Comparison of ENCODE assay signal across 1 cellular context in the genomic region with DNA sequence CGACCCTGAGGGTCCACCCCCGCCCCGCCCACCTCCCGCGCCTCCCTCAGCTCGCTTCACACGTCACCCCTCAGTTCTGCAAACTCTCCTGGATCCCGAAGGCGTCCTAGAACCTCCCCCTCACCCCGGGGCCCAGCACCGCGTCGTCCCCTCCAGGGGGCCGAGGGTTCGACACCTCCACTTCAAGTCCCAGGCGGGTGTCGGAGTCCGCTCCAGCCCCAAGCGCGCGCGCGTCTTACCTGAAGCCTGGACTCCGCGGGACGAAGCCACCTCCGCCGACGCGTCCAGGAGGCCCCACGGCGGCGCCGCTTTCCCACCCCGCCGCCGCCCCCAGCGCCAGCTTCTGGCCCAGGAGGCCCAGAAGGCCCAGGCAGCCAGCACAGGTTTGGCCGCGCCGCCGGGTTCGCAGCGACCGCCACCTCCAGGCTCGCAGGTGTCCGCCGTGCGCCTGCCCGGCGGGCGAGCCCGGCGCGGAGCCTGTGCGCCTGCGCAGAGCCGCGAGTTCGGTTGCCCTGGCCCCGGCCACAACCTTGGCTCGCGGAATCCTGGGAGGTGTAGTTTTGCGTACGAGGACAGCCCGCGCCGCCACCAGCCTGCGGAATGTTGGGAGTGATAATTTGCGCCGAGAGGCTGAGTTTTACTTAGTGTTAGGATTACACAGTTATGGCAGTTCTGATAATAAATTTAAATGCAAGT.
TF ChIP-seq lines count a peak whose summit lies in the region.

A gene (minus strand): TSS at position 483 of the 696 bp plus-strand sequence. CDS start 24,648 bp downstream, outside the sequence.

TF ChIP-seq in HepG2, 621 proteins besides CTCF, POLR2A, EP300 and RAD21 (continued from another document and continues in another):
- TF ChIP-seq, protein P1, sequence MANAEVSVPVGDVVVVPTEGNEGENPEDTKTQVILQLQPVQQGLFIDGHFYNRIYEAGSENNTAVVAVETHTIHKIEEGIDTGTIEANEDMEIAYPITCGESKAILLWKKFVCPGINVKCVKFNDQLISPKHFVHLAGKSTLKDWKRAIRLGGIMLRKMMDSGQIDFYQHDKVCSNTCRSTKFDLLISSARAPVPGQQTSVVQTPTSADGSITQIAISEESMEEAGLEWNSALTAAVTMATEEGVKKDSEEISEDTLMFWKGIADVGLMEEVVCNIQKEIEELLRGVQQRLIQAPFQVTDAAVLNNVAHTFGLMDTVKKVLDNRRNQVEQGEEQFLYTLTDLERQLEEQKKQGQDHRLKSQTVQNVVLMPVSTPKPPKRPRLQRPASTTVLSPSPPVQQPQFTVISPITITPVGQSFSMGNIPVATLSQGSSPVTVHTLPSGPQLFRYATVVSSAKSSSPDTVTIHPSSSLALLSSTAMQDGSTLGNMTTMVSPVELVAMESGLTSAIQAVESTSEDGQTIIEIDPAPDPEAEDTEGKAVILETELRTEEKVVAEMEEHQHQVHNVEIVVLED (CRISPR knock-in tag; IDR thresholded peaks at IDR 0.05; ENCODE audit: borderline replicate concordance), result peak; percentile 40; the same call in 1 of the 2 replicates
- TF ChIP-seq, protein P2, sequence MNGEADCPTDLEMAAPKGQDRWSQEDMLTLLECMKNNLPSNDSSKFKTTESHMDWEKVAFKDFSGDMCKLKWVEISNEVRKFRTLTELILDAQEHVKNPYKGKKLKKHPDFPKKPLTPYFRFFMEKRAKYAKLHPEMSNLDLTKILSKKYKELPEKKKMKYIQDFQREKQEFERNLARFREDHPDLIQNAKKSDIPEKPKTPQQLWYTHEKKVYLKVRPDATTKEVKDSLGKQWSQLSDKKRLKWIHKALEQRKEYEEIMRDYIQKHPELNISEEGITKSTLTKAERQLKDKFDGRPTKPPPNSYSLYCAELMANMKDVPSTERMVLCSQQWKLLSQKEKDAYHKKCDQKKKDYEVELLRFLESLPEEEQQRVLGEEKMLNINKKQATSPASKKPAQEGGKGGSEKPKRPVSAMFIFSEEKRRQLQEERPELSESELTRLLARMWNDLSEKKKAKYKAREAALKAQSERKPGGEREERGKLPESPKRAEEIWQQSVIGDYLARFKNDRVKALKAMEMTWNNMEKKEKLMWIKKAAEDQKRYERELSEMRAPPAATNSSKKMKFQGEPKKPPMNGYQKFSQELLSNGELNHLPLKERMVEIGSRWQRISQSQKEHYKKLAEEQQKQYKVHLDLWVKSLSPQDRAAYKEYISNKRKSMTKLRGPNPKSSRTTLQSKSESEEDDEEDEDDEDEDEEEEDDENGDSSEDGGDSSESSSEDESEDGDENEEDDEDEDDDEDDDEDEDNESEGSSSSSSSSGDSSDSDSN (CRISPR knock-in tag; IDR thresholded peaks at IDR 0.05), result peak; percentile 75
- TF ChIP-seq, protein P3, sequence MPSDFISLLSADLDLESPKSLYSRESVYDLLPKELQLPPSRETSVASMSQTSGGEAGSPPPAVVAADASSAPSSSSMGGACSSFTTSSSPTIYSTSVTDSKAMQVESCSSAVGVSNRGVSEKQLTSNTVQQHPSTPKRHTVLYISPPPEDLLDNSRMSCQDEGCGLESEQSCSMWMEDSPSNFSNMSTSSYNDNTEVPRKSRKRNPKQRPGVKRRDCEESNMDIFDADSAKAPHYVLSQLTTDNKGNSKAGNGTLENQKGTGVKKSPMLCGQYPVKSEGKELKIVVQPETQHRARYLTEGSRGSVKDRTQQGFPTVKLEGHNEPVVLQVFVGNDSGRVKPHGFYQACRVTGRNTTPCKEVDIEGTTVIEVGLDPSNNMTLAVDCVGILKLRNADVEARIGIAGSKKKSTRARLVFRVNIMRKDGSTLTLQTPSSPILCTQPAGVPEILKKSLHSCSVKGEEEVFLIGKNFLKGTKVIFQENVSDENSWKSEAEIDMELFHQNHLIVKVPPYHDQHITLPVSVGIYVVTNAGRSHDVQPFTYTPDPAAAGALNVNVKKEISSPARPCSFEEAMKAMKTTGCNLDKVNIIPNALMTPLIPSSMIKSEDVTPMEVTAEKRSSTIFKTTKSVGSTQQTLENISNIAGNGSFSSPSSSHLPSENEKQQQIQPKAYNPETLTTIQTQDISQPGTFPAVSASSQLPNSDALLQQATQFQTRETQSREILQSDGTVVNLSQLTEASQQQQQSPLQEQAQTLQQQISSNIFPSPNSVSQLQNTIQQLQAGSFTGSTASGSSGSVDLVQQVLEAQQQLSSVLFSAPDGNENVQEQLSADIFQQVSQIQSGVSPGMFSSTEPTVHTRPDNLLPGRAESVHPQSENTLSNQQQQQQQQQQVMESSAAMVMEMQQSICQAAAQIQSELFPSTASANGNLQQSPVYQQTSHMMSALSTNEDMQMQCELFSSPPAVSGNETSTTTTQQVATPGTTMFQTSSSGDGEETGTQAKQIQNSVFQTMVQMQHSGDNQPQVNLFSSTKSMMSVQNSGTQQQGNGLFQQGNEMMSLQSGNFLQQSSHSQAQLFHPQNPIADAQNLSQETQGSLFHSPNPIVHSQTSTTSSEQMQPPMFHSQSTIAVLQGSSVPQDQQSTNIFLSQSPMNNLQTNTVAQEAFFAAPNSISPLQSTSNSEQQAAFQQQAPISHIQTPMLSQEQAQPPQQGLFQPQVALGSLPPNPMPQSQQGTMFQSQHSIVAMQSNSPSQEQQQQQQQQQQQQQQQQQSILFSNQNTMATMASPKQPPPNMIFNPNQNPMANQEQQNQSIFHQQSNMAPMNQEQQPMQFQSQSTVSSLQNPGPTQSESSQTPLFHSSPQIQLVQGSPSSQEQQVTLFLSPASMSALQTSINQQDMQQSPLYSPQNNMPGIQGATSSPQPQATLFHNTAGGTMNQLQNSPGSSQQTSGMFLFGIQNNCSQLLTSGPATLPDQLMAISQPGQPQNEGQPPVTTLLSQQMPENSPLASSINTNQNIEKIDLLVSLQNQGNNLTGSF (CRISPR knock-in tag; IDR thresholded peaks at IDR 0.05), result 0 out of 2 replicates have a peak, but pooled peaks have one; percentile 50
- TF ChIP-seq SPEN (CRISPR knock-in tag; IDR thresholded peaks at IDR 0.05; ENCODE audit: low read depth) (peak; percentile 7; the same call in 1 of the 2 replicates), ZNF331 (CRISPR knock-in tag; IDR thresholded peaks at IDR 0.05) (0 out of 2 replicates have a peak, but pooled peaks have one; percentile 11), ZNF501 (CRISPR knock-in tag; IDR thresholded peaks at IDR 0.05) (peak; percentile 22; the same call in 1 of the 2 replicates), ZNF225 (CRISPR knock-in tag; IDR thresholded peaks at IDR 0.05) (0 out of 2 replicates have a peak, but pooled peaks have one; percentile 25), SNAI1 (CRISPR knock-in tag; IDR thresholded peaks at IDR 0.05; ENCODE audit: borderline replicate concordance) (no peak), SRSF1 (optimal IDR thresholded peaks at IDR 0.05; ENCODE audit: low read depth, low read length) (peak; percentile 43), HES4 (CRISPR knock-in tag; IDR thresholded peaks at IDR 0.05; ENCODE audit: borderline replicate concordance) (peak; percentile 82; the same call in 1 of the 2 replicates), ISL2 (CRISPR knock-in tag; IDR thresholded peaks at IDR 0.05) (peak; percentile 29; the same call in 1 of the 2 replicates), SRF (IDR thresholded peaks at IDR 0.05; ENCODE audit: low read depth, low read length) (no peak), ZSCAN31 (CRISPR knock-in tag; IDR thresholded peaks at IDR 0.05; ENCODE audit: low read depth) (0 out of 2 replicates have a peak, but pooled peaks have one; percentile 48), MZF1 (CRISPR knock-in tag; IDR thresholded peaks at IDR 0.05; ENCODE audit: borderline replicate concordance) (no peak), ZNF24 (IDR thresholded peaks at IDR 0.05) (peak; percentile 20; the same call in 1 of the 2 replicates), ZNF224 (CRISPR knock-in tag; IDR thresholded peaks at IDR 0.05) (peak; percentile 35; the same call in 1 of the 2 replicates), ZNF772 (CRISPR knock-in tag; IDR thresholded peaks at IDR 0.05) (0 out of 2 replicates have a peak, but pooled peaks have one; percentile 35), TEAD3 (CRISPR knock-in tag; optimal IDR thresholded peaks at IDR 0.05; ENCODE audit: borderline replicate concordance) (peak; percentile 79), ZNF761 (CRISPR knock-in tag; conservative IDR thresholded peaks at IDR 0.05) (peak; percentile 67; the same call in 1 of the 2 replicates)
- TF ChIP-seq, protein P4, sequence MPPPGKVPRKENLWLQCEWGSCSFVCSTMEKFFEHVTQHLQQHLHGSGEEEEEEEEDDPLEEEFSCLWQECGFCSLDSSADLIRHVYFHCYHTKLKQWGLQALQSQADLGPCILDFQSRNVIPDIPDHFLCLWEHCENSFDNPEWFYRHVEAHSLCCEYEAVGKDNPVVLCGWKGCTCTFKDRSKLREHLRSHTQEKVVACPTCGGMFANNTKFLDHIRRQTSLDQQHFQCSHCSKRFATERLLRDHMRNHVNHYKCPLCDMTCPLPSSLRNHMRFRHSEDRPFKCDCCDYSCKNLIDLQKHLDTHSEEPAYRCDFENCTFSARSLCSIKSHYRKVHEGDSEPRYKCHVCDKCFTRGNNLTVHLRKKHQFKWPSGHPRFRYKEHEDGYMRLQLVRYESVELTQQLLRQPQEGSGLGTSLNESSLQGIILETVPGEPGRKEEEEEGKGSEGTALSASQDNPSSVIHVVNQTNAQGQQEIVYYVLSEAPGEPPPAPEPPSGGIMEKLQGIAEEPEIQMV (CRISPR knock-in tag; IDR thresholded peaks at IDR 0.05; ENCODE audit: low read depth), result 0 out of 2 replicates have a peak, but pooled peaks have one; percentile 36
- TF ChIP-seq, protein P5, sequence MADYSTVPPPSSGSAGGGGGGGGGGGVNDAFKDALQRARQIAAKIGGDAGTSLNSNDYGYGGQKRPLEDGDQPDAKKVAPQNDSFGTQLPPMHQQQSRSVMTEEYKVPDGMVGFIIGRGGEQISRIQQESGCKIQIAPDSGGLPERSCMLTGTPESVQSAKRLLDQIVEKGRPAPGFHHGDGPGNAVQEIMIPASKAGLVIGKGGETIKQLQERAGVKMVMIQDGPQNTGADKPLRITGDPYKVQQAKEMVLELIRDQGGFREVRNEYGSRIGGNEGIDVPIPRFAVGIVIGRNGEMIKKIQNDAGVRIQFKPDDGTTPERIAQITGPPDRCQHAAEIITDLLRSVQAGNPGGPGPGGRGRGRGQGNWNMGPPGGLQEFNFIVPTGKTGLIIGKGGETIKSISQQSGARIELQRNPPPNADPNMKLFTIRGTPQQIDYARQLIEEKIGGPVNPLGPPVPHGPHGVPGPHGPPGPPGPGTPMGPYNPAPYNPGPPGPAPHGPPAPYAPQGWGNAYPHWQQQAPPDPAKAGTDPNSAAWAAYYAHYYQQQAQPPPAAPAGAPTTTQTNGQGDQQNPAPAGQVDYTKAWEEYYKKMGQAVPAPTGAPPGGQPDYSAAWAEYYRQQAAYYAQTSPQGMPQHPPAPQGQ (CRISPR knock-in tag; IDR thresholded peaks at IDR 0.05; ENCODE audit: borderline replicate concordance), result no peak
- TF ChIP-seq, protein P6, sequence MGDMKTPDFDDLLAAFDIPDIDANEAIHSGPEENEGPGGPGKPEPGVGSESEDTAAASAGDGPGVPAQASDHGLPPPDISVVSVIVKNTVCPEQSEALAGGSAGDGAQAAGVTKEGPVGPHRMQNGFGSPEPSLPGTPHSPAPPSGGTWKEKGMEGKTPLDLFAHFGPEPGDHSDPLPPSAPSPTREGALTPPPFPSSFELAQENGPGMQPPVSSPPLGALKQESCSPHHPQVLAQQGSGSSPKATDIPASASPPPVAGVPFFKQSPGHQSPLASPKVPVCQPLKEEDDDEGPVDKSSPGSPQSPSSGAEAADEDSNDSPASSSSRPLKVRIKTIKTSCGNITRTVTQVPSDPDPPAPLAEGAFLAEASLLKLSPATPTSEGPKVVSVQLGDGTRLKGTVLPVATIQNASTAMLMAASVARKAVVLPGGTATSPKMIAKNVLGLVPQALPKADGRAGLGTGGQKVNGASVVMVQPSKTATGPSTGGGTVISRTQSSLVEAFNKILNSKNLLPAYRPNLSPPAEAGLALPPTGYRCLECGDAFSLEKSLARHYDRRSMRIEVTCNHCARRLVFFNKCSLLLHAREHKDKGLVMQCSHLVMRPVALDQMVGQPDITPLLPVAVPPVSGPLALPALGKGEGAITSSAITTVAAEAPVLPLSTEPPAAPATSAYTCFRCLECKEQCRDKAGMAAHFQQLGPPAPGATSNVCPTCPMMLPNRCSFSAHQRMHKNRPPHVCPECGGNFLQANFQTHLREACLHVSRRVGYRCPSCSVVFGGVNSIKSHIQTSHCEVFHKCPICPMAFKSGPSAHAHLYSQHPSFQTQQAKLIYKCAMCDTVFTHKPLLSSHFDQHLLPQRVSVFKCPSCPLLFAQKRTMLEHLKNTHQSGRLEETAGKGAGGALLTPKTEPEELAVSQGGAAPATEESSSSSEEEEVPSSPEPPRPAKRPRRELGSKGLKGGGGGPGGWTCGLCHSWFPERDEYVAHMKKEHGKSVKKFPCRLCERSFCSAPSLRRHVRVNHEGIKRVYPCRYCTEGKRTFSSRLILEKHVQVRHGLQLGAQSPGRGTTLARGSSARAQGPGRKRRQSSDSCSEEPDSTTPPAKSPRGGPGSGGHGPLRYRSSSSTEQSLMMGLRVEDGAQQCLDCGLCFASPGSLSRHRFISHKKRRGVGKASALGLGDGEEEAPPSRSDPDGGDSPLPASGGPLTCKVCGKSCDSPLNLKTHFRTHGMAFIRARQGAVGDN (CRISPR knock-in tag; IDR thresholded peaks at IDR 0.05), result peak; percentile 81
- TF ChIP-seq, protein P7, sequence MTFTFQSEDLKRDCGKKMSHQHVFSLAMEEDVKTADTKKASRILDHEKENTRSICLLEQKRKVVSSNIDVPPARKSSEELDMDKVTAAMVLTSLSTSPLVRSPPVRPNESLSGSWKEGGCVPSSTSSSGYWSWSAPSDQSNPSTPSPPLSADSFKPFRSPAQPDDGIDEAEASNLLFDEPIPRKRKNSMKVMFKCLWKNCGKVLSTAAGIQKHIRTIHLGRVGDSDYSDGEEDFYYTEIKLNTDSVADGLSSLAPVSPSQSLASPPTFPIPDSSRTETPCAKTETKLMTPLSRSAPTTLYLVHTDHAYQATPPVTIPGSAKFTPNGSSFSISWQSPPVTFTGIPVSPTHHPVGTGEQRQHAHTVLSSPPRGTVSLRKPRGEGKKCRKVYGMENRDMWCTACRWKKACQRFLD (CRISPR knock-in tag; IDR thresholded peaks at IDR 0.05; ENCODE audit: borderline replicate concordance), result 0 out of 2 replicates have a peak, but pooled peaks have one; percentile 27
- TF ChIP-seq, protein P8, sequence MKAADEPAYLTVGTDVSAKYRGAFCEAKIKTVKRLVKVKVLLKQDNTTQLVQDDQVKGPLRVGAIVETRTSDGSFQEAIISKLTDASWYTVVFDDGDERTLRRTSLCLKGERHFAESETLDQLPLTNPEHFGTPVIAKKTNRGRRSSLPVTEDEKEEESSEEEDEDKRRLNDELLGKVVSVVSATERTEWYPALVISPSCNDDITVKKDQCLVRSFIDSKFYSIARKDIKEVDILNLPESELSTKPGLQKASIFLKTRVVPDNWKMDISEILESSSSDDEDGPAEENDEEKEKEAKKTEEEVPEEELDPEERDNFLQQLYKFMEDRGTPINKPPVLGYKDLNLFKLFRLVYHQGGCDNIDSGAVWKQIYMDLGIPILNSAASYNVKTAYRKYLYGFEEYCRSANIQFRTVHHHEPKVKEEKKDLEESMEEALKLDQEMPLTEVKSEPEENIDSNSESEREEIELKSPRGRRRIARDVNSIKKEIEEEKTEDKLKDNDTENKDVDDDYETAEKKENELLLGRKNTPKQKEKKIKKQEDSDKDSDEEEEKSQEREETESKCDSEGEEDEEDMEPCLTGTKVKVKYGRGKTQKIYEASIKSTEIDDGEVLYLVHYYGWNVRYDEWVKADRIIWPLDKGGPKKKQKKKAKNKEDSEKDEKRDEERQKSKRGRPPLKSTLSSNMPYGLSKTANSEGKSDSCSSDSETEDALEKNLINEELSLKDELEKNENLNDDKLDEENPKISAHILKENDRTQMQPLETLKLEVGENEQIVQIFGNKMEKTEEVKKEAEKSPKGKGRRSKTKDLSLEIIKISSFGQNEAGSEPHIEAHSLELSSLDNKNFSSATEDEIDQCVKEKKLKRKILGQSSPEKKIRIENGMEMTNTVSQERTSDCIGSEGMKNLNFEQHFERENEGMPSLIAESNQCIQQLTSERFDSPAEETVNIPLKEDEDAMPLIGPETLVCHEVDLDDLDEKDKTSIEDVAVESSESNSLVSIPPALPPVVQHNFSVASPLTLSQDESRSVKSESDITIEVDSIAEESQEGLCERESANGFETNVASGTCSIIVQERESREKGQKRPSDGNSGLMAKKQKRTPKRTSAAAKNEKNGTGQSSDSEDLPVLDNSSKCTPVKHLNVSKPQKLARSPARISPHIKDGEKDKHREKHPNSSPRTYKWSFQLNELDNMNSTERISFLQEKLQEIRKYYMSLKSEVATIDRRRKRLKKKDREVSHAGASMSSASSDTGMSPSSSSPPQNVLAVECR (CRISPR knock-in tag; IDR thresholded peaks at IDR 0.05; ENCODE audit: borderline replicate concordance), result peak; percentile 22; the same call in 1 of the 2 replicates
